In genomic region chr11:9112075-9112474, GRCh38 we compare ENCODE assay signal across 9 cellular contexts. TPM values are rescaled to one million over a fixed set of nuclear protein-coding genes. Genes with fewer than 3 reads are reported as not detected.
"Had no signal": no experiment of that assay in that cellular context is flagged by ENCODE, and none has a peak within 500 bp of the region (broad histone marks: within the 10 kb centered on the region; RNA-seq: fewer than 3 reads in every experiment).

No MANE protein-coding gene starts in this region.

- FAIRE-seq: HTR-8/SVneo had no signal

- H3K9me3 ChIP-seq: HAP-1 had no signal

- H2AFZ ChIP-seq: GM23248 had no signal

- DNase-seq: GM23248, GOT3, H7, KG1 had no signal

- ATAC-seq: HCT116 had no signal

- H3K27ac ChIP-seq: GM23248 had no signal

- H3K4me1 ChIP-seq: HAP-1 had no signal

- H3K4me3 ChIP-seq: GM23248, HAP-1 had no signal

- H3K36me3 ChIP-seq: HAP-1 had no signal

- H3K9ac ChIP-seq: GM23248 had no signal

RNA-seq across cellular contexts. Expression of gene SCUBE2, which starts 20.7 kb away (rescaled TPM):
- total RNA-seq: HT-29 had no signal
- polyA plus RNA-seq: IgD-negative memory B cell had no signal
